In genomic region chr6:17536586-17536985, GRCh38 we compare ENCODE assay signal across 12 cellular contexts.
DNase-seq lines count a peak whose midpoint lies in the region; ATAC-seq lines count a peak whose summit lies in the region.
"Had no signal": no experiment of that assay in that cellular context is flagged by ENCODE, and none has a peak within 500 bp of the region (broad histone marks: within the 10 kb centered on the region; RNA-seq: fewer than 3 reads in every experiment).

No MANE protein-coding gene starts in this region.

- peak in 1 of 2 donors; percentile 12 for DNase-seq in activated naive CD4-positive, alpha-beta T cell treated with anti-CD3 and anti-CD28 coated beads, Interleukin-2, amount 50 U/mL, for 72 hours (ENCODE audit: low spot score in 2 of 2)
- no peak for DNase-seq in activated naive CD4-positive, alpha-beta T cell treated with anti-CD3 and anti-CD28 coated beads, Interleukin-2, amount 10 ng/mL, durations not matched to agents 7 days and 5 days
- peak; percentile 6 for DNase-seq in stimulated activated CD4-positive, alpha-beta T cell treated with anti-CD3 and anti-CD28 coated beads, Interleukin-4, amount 100 ng/mL, for 48 hours (ENCODE audit: low read depth in 2 of 2)
- no peak for DNase-seq in Right ventricle myocardium inferior (ENCODE audit: missing footprints)
- no peak for DNase-seq in NCI-H345 treated with DMSO at 0.1 percent for 48 hours (lab: John Stamatoyannopoulos, UW; ENCODE audit: unreplicated experiment)
- no peak for DNase-seq in UCSD-AML1 (lab: John Stamatoyannopoulos, UW; ENCODE audit: unreplicated experiment)
- DNase-seq: cerebellar nuclear complex, NCI-H1436 treated with DMSO at 0.1 percent for 48 hours had no signal

- no peak overlapping the region for H3K4me3 Mint-ChIP-seq in activated naive CD4-positive, alpha-beta T cell treated with anti-CD3 and anti-CD28 coated beads, Interleukin-2, amount 10 ng/mL, durations not matched to agents 7 days and 5 days
- H3K4me3 Mint-ChIP-seq: T-helper 1 cell treated with Interleukin-12 subunit alpha and Interleukin-12 subunit beta and Interleukin-4 antibody, amounts not matched to agents 30 μg/mL and 1 μg/mL, for 36 hours had no signal

- H3K36me3 Mint-ChIP-seq in activated naive CD4-positive, alpha-beta T cell treated with anti-CD3 and anti-CD28 coated beads, Interleukin-2, amount 50 U/mL, for 72 hours: no peaks in the 10 kb centered on the region
- no peaks in the 10 kb centered on the region for H3K36me3 Mint-ChIP-seq in activated naive CD4-positive, alpha-beta T cell treated with anti-CD3 and anti-CD28 coated beads, Interleukin-2, amount 10 ng/mL, durations not matched to agents 7 days and 5 days

- intact Hi-C loops in Right ventricle myocardium inferior (cut with DNase I): no loop called here

- H3K27me3 Mint-ChIP-seq in activated naive CD4-positive, alpha-beta T cell treated with anti-CD3 and anti-CD28 coated beads, Interleukin-2, amount 10 ng/mL, durations not matched to agents 7 days and 5 days: peaks cover 5% of the 10 kb centered on the region
- H3K27me3 Mint-ChIP-seq: progenitor cell of endocrine pancreas had no signal

- CTCF ChIA-PET in activated naive CD4-positive, alpha-beta T cell treated with anti-CD3 and anti-CD28 coated beads, Interleukin-2, amount 10 ng/mL, durations not matched to agents 7 days and 5 days (lab: Charles Lee): no interaction called here

- no peak overlapping the region for H3K27ac Mint-ChIP-seq in activated naive CD4-positive, alpha-beta T cell treated with anti-CD3 and anti-CD28 coated beads, Interleukin-2, amount 50 U/mL, for 72 hours
- no peak overlapping the region for H3K27ac Mint-ChIP-seq in activated naive CD4-positive, alpha-beta T cell treated with anti-CD3 and anti-CD28 coated beads, Interleukin-2, amount 10 ng/mL, durations not matched to agents 7 days and 5 days
- H3K27ac Mint-ChIP-seq: progenitor cell of endocrine pancreas; T-helper 1 cell treated with Interleukin-12 subunit alpha and Interleukin-12 subunit beta and Interleukin-4 antibody, amounts not matched to agents 30 μg/mL and 1 μg/mL, for 36 hours had no signal

- peak; percentile 100 for ATAC-seq in activated naive CD4-positive, alpha-beta T cell treated with anti-CD3 and anti-CD28 coated beads, Interleukin-2, amount 50 U/mL, for 72 hours
- ATAC-seq in GM21360 (IDR thresholded peaks at IDR 0.05; ENCODE audit: unreplicated experiment): peak; percentile 57
- peak; percentile 85 for ATAC-seq in HG03039 (IDR thresholded peaks at IDR 0.05; ENCODE audit: unreplicated experiment)
- no peak for ATAC-seq in Right ventricle myocardium inferior

- no peaks in the 10 kb centered on the region for H3K4me1 Mint-ChIP-seq in activated naive CD4-positive, alpha-beta T cell treated with anti-CD3 and anti-CD28 coated beads, Interleukin-2, amount 10 ng/mL, durations not matched to agents 7 days and 5 days

- H3K9me3 Mint-ChIP-seq in activated naive CD4-positive, alpha-beta T cell treated with anti-CD3 and anti-CD28 coated beads, Interleukin-2, amount 50 U/mL, for 72 hours: no peaks in the 10 kb centered on the region
- no peaks in the 10 kb centered on the region for H3K9me3 Mint-ChIP-seq in activated naive CD4-positive, alpha-beta T cell treated with anti-CD3 and anti-CD28 coated beads, Interleukin-2, amount 10 ng/mL, durations not matched to agents 7 days and 5 days
- H3K9me3 Mint-ChIP-seq: T-helper 1 cell treated with Interleukin-12 subunit alpha and Interleukin-12 subunit beta and Interleukin-4 antibody, amounts not matched to agents 30 μg/mL and 1 μg/mL, for 36 hours had no signal

Comparison
In these comparisons a context has a peak if more than half of its experiments do, and no peak if none do; other contexts are left out.
1. DNase-seq: peak in stimulated activated CD4-positive, alpha-beta T cell treated with anti-CD3 and anti-CD28 coated beads, Interleukin-4, amount 100 ng/mL, for 48 hours (2 of 2); none in activated naive CD4-positive, alpha-beta T cell treated with anti-CD3 and anti-CD28 coated beads, Interleukin-2, amount 10 ng/mL, durations not matched to agents 7 days and 5 days (single experiment), Right ventricle myocardium inferior (single experiment), NCI-H345 treated with DMSO at 0.1 percent for 48 hours (single experiment) and UCSD-AML1 (single experiment).